ENCODE assay signal across 2 cellular contexts in the genomic region with DNA sequence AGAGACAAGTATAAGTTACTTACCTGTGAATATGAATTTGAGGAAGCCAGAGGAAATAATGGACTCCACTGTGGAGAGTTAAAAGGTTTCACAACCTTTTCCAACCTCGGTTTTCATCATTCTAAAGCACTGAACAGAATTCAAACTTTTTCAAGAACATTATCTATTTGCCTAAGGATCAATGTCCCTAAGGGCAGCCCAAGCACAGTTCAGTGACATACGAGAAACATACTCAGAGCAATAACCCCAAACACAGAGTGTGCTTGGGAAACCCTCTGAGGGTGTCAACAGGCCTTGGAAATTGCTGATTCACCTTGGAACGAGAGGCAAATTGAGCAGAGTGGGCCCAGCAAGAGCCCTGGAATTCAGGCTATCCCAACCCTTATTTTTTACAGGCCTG.
TF ChIP-seq lines count a peak whose summit lies in the region.

TSS of gene ABCB11 (minus strand) at position 123 of the 400 bp plus-strand sequence. CDS start 13,199 bp downstream, outside the sequence.

TF ChIP-seq in H1, 55 proteins besides CTCF, POLR2A, EP300 and RAD21:
- TF ChIP-seq HDAC2 (IDR thresholded peaks at IDR 0.05; ENCODE audit: borderline replicate concordance in 1 of 2, low read depth in 2 of 2, low read length in 2 of 2) (no peak), BACH1 (IDR thresholded peaks at IDR 0.05; ENCODE audit: low read length) (peak; percentile 62), RFX5 (IDR thresholded peaks at IDR 0.05; ENCODE audit: borderline replicate concordance, low read depth, low read length) (no peak), RBBP5 (IDR thresholded peaks at IDR 0.05; ENCODE audit: borderline replicate concordance, low read depth, low read length) (no peak), TBP (IDR thresholded peaks at IDR 0.05; ENCODE audit: low read depth, low read length) (no peak), MAFK (IDR thresholded peaks at IDR 0.05; ENCODE audit: low read depth, low read length) (peak; percentile 36; the same call in 1 of the 2 replicates), TAF7 (optimal IDR thresholded peaks at IDR 0.05; ENCODE audit: borderline replicate concordance, low read depth, low read length) (no peak), ATF2 (IDR thresholded peaks at IDR 0.05; ENCODE audit: low read length) (no peak)

TF ChIP-seq in SK-N-SH treated with all-trans-retinoic acid at 6 μM for 48 hours, 23 proteins besides CTCF, POLR2A, EP300 and RAD21:
- TF ChIP-seq PATZ1 (CRISPR knock-in tag; IDR thresholded peaks at IDR 0.05; ENCODE audit: borderline replicate concordance) (no peak), TOX (CRISPR knock-in tag; IDR thresholded peaks at IDR 0.05; ENCODE audit: borderline replicate concordance) (no peak), ARNTL (CRISPR knock-in tag; IDR thresholded peaks at IDR 0.05; ENCODE audit: borderline replicate concordance, low read depth) (no peak), ZC3H10 (CRISPR knock-in tag; IDR thresholded peaks at IDR 0.05) (no peak), ZNF70 (CRISPR knock-in tag; IDR thresholded peaks at IDR 0.05) (no peak), ZFP3 (CRISPR knock-in tag; IDR thresholded peaks at IDR 0.05) (no peak), ISL1 (CRISPR knock-in tag; IDR thresholded peaks at IDR 0.05) (no peak), GLIS3 (CRISPR knock-in tag; IDR thresholded peaks at IDR 0.05) (no peak), CREB5 (CRISPR knock-in tag; IDR thresholded peaks at IDR 0.05; ENCODE audit: low read depth) (no peak), RARB (CRISPR knock-in tag; IDR thresholded peaks at IDR 0.05) (no peak), ESRRG (CRISPR knock-in tag; IDR thresholded peaks at IDR 0.05) (no peak), OSR1 (CRISPR knock-in tag; IDR thresholded peaks at IDR 0.05) (no peak), TCF4 (CRISPR knock-in tag; IDR thresholded peaks at IDR 0.05; ENCODE audit: borderline replicate concordance) (no peak), BACH2 (CRISPR knock-in tag; IDR thresholded peaks at IDR 0.05; ENCODE audit: borderline replicate concordance) (no peak), PPARA (CRISPR knock-in tag; IDR thresholded peaks at IDR 0.05; ENCODE audit: borderline replicate concordance) (no peak), SNAI2 (CRISPR knock-in tag; IDR thresholded peaks at IDR 0.05) (no peak), ZNF8 (CRISPR knock-in tag; IDR thresholded peaks at IDR 0.05) (no peak), ZNF565 (CRISPR knock-in tag; conservative IDR thresholded peaks at IDR 0.05; ENCODE audit: low read depth) (no peak)
- TF ChIP-seq, protein P1, sequence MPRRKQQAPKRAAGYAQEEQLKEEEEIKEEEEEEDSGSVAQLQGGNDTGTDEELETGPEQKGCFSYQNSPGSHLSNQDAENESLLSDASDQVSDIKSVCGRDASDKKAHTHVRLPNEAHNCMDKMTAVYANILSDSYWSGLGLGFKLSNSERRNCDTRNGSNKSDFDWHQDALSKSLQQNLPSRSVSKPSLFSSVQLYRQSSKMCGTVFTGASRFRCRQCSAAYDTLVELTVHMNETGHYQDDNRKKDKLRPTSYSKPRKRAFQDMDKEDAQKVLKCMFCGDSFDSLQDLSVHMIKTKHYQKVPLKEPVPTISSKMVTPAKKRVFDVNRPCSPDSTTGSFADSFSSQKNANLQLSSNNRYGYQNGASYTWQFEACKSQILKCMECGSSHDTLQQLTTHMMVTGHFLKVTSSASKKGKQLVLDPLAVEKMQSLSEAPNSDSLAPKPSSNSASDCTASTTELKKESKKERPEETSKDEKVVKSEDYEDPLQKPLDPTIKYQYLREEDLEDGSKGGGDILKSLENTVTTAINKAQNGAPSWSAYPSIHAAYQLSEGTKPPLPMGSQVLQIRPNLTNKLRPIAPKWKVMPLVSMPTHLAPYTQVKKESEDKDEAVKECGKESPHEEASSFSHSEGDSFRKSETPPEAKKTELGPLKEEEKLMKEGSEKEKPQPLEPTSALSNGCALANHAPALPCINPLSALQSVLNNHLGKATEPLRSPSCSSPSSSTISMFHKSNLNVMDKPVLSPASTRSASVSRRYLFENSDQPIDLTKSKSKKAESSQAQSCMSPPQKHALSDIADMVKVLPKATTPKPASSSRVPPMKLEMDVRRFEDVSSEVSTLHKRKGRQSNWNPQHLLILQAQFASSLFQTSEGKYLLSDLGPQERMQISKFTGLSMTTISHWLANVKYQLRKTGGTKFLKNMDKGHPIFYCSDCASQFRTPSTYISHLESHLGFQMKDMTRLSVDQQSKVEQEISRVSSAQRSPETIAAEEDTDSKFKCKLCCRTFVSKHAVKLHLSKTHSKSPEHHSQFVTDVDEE (CRISPR knock-in tag; IDR thresholded peaks at IDR 0.05): no peak
- TF ChIP-seq, protein P2, sequence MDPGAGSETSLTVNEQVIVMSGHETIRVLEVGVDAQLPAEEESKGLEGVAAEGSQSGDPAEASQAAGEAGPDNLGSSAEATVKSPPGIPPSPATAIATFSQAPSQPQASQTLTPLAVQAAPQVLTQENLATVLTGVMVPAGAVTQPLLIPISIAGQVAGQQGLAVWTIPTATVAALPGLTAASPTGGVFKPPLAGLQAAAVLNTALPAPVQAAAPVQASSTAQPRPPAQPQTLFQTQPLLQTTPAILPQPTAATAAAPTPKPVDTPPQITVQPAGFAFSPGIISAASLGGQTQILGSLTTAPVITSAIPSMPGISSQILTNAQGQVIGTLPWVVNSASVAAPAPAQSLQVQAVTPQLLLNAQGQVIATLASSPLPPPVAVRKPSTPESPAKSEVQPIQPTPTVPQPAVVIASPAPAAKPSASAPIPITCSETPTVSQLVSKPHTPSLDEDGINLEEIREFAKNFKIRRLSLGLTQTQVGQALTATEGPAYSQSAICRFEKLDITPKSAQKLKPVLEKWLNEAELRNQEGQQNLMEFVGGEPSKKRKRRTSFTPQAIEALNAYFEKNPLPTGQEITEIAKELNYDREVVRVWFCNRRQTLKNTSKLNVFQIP (CRISPR knock-in tag; IDR thresholded peaks at IDR 0.05; ENCODE audit: borderline replicate concordance, low read depth): no peak
TF ChIP-seq in SK-N-SH treated with all-trans-retinoic acid at 6 μM for 48 hours: peak in this region for 0.
